ENCODE assay signal across 1 cellular context in the genomic region with DNA sequence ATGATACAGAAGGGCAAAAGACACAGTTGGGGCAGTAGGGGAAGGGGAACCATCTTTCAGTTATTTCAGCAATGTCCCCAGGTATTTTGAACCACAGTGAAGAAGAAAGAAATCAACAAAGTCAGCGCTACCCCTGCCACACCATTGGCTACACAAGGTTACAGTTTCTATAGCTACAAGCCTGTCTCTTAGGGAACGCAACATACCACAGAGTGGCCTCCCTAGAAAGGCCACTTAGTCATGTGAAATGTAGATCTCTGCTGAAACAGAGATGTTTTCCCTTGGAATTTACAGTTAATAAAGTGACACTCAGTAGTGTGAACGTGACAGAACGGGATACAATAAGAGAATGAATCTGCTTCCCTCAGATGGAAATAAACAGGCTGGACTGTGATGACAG.
TF ChIP-seq lines count a peak whose summit lies in the region.

No MANE protein-coding gene starts in this region.

TF ChIP-seq in WTC11, 78 proteins besides CTCF, POLR2A, EP300 and RAD21 (continued from another document):
- TF ChIP-seq, protein P1, sequence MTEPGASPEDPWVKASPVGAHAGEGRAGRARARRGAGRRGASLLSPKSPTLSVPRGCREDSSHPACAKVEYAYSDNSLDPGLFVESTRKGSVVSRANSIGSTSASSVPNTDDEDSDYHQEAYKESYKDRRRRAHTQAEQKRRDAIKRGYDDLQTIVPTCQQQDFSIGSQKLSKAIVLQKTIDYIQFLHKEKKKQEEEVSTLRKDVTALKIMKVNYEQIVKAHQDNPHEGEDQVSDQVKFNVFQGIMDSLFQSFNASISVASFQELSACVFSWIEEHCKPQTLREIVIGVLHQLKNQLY (CRISPR knock-in tag; IDR thresholded peaks at IDR 0.05) = no peak
- no peak for TF ChIP-seq ATF1 (CRISPR knock-in tag; IDR thresholded peaks at IDR 0.05)
- TF ChIP-seq TCF7 (CRISPR knock-in tag; IDR thresholded peaks at IDR 0.05; ENCODE audit: low read depth) = no peak
- TF ChIP-seq SMAD3 (CRISPR knock-in tag; IDR thresholded peaks at IDR 0.05; ENCODE audit: borderline replicate concordance) = no peak
- TF ChIP-seq, protein P2, sequence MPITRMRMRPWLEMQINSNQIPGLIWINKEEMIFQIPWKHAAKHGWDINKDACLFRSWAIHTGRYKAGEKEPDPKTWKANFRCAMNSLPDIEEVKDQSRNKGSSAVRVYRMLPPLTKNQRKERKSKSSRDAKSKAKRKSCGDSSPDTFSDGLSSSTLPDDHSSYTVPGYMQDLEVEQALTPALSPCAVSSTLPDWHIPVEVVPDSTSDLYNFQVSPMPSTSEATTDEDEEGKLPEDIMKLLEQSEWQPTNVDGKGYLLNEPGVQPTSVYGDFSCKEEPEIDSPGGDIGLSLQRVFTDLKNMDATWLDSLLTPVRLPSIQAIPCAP (CRISPR knock-in tag; IDR thresholded peaks at IDR 0.05) = no peak
- no peak for TF ChIP-seq OVOL2 (CRISPR knock-in tag; IDR thresholded peaks at IDR 0.05; ENCODE audit: borderline replicate concordance)
- TF ChIP-seq, protein P3, sequence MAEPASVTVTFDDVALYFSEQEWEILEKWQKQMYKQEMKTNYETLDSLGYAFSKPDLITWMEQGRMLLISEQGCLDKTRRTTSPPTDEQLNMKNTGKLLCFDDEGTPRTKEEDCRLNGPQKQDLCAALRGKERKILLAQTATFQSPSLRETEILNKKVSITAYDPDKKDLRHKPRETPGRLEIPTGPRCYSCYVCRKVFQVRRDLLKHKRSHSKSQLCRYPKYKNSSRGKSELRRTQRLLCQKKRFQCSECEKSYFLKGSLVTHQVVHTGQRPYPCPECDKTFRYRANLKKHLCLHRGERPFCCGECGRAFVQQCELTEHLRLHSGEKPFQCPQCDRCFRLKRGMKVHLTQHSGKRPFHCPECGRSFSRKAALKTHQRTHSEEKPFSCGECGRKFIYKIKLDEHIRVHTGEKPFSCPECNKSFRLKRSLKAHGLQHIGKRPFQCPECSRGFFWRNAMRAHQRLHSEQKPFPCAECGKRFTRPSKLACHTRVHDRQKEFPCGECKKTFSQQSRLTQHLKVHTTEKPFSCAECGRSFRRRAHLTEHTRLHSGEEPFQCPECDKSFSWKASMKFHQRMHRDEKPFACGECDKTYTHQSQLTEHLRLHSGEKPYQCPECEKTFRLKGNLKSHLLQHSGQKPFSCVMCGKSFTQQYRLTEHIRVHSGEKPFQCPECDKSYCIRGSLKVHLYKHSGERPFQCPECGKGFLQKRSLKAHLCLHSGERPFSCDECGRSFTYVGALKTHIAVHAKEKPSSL (CRISPR knock-in tag; conservative IDR thresholded peaks at IDR 0.05) = no peak
- TF ChIP-seq, protein P4, sequence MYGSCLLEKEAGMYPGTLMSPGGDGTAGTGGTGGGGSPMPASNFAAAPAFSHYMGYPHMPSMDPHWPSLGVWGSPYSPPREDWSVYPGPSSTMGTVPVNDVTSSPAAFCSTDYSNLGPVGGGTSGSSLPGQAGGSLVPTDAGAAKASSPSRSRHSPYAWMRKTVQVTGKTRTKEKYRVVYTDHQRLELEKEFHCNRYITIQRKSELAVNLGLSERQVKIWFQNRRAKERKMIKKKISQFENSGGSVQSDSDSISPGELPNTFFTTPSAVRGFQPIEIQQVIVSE (CRISPR knock-in tag; IDR thresholded peaks at IDR 0.05; ENCODE audit: borderline replicate concordance) = no peak
